8 cellular contexts compared by ENCODE assay signal in the genomic region with DNA sequence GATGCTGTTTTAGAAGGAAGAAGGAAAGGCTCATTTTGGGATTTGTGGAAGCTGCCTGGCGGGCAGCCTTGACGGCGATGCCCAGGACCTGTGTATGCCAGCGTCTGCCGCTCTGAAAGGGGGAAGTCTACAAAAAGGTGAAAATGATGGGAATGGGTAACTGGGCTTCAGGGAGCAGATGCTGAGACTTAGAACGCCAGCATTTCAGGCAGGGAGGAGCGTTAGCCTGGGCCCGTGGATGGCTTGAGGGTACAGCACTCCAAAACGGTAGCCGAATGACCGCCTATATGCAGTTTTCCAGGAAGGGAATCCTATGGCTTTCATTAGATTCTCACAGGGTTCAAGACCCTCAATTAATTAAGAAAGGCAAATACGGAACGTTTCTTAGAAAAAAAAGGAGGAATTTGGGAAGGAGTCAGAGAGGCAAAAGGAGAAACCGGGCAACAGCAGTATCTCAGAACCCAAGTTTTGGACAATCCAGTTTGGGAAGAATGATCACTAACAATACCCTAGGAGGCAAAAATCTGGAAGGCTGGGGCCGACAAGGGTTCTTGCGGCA. TPM values are rescaled to one million over a fixed set of nuclear protein-coding genes. Genes with fewer than 3 reads are reported as not detected.
A peak's percentile ranks its signal among the peaks of the same experiment; 100 is the strongest.
DNase-seq lines count a peak whose midpoint lies in the region; ATAC-seq and TF ChIP-seq lines count a peak whose summit lies in the region.

No MANE protein-coding gene starts in this region.

- peaks cover 12 to 15% of the 10 kb centered on the region in 2 donors for H3K4me1 ChIP-seq in left lung

- peak; percentile 36 for ATAC-seq in left lung
- no peak for ATAC-seq in GM18502 (IDR thresholded peaks at IDR 0.05; ENCODE audit: poor library complexity, unreplicated experiment)
- ATAC-seq in GM19035 (IDR thresholded peaks at IDR 0.05; ENCODE audit: unreplicated experiment), result no peak
- ATAC-seq in GM19455 (IDR thresholded peaks at IDR 0.05; ENCODE audit: unreplicated experiment), result no peak

- no peaks in the 10 kb centered on the region for H3K27me3 ChIP-seq in left lung

- TF ChIP-seq CTCF in cardiac fibroblast (IDR thresholded peaks at IDR 0.05; ENCODE audit: low read depth, low read length) (no peak), left lung (IDR thresholded peaks at IDR 0.05) (no peak)

- DNase-seq in D341Med (ENCODE audit: low spot score), result peak; percentile 30
- DNase-seq in NCI-H1105 (lab: John Stamatoyannopoulos, UW), result peak; percentile 3
- DNase-seq in cardiac fibroblast (ENCODE audit: low read depth in 2 of 2), result peak; percentile 23
- DNase-seq in left lung, result no peak

- peaks cover 0 to 4% of the 10 kb centered on the region in 2 donors for H3K36me3 ChIP-seq in left lung

- peak overlapping the region; percentile 65 to 81 for H3K4me3 ChIP-seq in cardiac fibroblast (replicated peaks in 1 of 2; ENCODE audit: low read depth in 2 of 2, low read length in 2 of 2)
- H3K4me3 ChIP-seq in left lung, result peak overlapping the region; percentile 67 to 71

- H3K27ac ChIP-seq in left lung (peak overlapping the region; percentile 98 to 99), temporal lobe (ENCODE audit: low read depth, low read length) (peak overlapping the region; percentile 97)

- H3K9me3 ChIP-seq in left lung, result no peaks in the 10 kb centered on the region

- intact Hi-C loops in left lung (cut with DNase I), result no loop called here

RNA-seq across cellular contexts. Expression of gene AMACR, which starts 0.7 kb away (rescaled TPM):
- total RNA-seq in left lung (10 to 100 TPM; 13.6 to 24.3 TPM), temporal lobe (4.4 TPM)

RNA-seq across cellular contexts. Expression of gene SLC45A2, which starts 22.7 kb away (rescaled TPM):
- total RNA-seq in left lung, result not detected
- total RNA-seq in temporal lobe, result 0.49 TPM

RNA-seq across cellular contexts. Expression of gene C1QTNF3, which starts 35.8 kb away (rescaled TPM):
- total RNA-seq in left lung, result 10 to 100 TPM in 1 of 2 donors, 1 to 10 TPM in 1; 4.5 to 25.6 TPM
- total RNA-seq in temporal lobe, result 12.5 TPM

Comparison
In these comparisons a context has a peak if more than half of its experiments do, and no peak if none do; other contexts are left out.
1. DNase-seq: peak in D341Med (single experiment), NCI-H1105 (single experiment) and cardiac fibroblast (2 of 2); none in left lung (0 of 2).